ENCODE assay signal across 1 cellular context in genomic region chr5:170161069-170161468, GRCh38.
TF ChIP-seq lines count a peak whose summit lies in the region.

No MANE protein-coding gene starts in this region.

TF ChIP-seq in GM12878, 131 proteins besides CTCF, POLR2A, EP300 and RAD21:
- TF ChIP-seq YY1 (IDR thresholded peaks at IDR 0.05; ENCODE audit: low read depth, low read length) (no peak), FOXM1 (IDR thresholded peaks at IDR 0.05; ENCODE audit: low read depth, low read length) (no peak), POU2F2 (IDR thresholded peaks at IDR 0.05; ENCODE audit: borderline replicate concordance, low read depth, low read length) (no peak), PKNOX1 (IDR thresholded peaks at IDR 0.05) (no peak), SMAD5 (IDR thresholded peaks at IDR 0.05; ENCODE audit: low read depth) (no peak), HSF1 (IDR thresholded peaks at IDR 0.05; ENCODE audit: low read depth, low read length) (no peak), ZBED1 (IDR thresholded peaks at IDR 0.05; ENCODE audit: borderline replicate concordance) (no peak), BHLHE40 (IDR thresholded peaks at IDR 0.05; ENCODE audit: borderline replicate concordance in 1 of 2, low read depth in 2 of 2, low read length in 1 of 2) (peak in 1 of 2 experiments; percentile 29; a peak in 1 of 4 replicates), SPI1 (IDR thresholded peaks at IDR 0.05; ENCODE audit: borderline replicate concordance, insufficient read depth, low read depth, low read length) (peak; percentile 45; the same call in 1 of the 2 replicates), ZBTB11 (CRISPR knock-in tag; IDR thresholded peaks at IDR 0.05) (no peak), STAT1 (conservative IDR thresholded peaks at IDR 0.05) (no peak), E4F1 (IDR thresholded peaks at IDR 0.05; ENCODE audit: borderline replicate concordance, partially characterized antibody) (no peak)
